Comparison of ENCODE assay signal across 8 cellular contexts in genomic region chr10:74825371-74826141, GRCh38.
DNase-seq lines count a peak whose midpoint lies in the region; ATAC-seq and TF ChIP-seq lines count a peak whose summit lies in the region.

No MANE protein-coding gene starts in this region.

- DNase-seq in activated T-cell treated with anti-CD3 and anti-CD28 coated beads for 1 hour (ENCODE audit: low read depth): peak; percentile 39
- DNase-seq in activated T-cell treated with anti-CD3 and anti-CD28 coated beads, Interleukin-2, amount 50 U/mL, for 1 hour: no peak
- peak; percentile 57 for DNase-seq in WERI-Rb-1
- DNase-seq in memory B cell (ENCODE audit: low spot score in 2 of 2): peak in 1 of 2 donors; percentile 70
- DNase-seq in stimulated activated effector memory CD8-positive, alpha-beta T cell treated with anti-CD3 and anti-CD28 coated beads, Interleukin-12 subunit alpha, Interleukin-12 subunit beta, amount 100 ng/mL, for 72 hours (ENCODE audit: low spot score in 2 of 2): peak; percentile 60 to 84

- H3K36me3 Mint-ChIP-seq in memory B cell: no peaks in the 10 kb centered on the region
- peaks cover 23% of the 10 kb centered on the region for H3K36me3 Mint-ChIP-seq in stimulated activated effector memory CD8-positive, alpha-beta T cell treated with anti-CD3 and anti-CD28 coated beads, Interleukin-12 subunit alpha, Interleukin-12 subunit beta, amount 100 ng/mL, for 72 hours

- H3K36me3 ChIP-seq in HUES6 (ENCODE audit: control insufficient read depth, insufficient read depth, low read length): no peaks in the 10 kb centered on the region
- peaks cover 3% of the 10 kb centered on the region; the same call in 1 of the 2 replicates for H3K36me3 ChIP-seq in WERI-Rb-1
- H3K36me3 ChIP-seq in duodenal mucosa (ENCODE audit: control insufficient read depth in 1 of 2, insufficient read depth in 2 of 2, low read length in 2 of 2): no peaks in the 10 kb centered on the region

- H3K4me1 ChIP-seq in HUES6 (ENCODE audit: control insufficient read depth, insufficient read depth, low read length) (peaks cover 11% of the 10 kb centered on the region), duodenal mucosa (ENCODE audit: control insufficient read depth in 1 of 2, insufficient read depth in 2 of 2, low read length in 2 of 2) (peaks cover 26% of the 10 kb centered on the region in 2 donors)

- H3K27me3 Mint-ChIP-seq in memory B cell: no peaks in the 10 kb centered on the region

- H3K4me1 Mint-ChIP-seq in memory B cell: peaks cover 22% of the 10 kb centered on the region
- peaks cover 46% of the 10 kb centered on the region for H3K4me1 Mint-ChIP-seq in stimulated activated effector memory CD8-positive, alpha-beta T cell treated with anti-CD3 and anti-CD28 coated beads, Interleukin-12 subunit alpha, Interleukin-12 subunit beta, amount 100 ng/mL, for 72 hours

- H3K27me3 ChIP-seq in HUES6 (ENCODE audit: control insufficient read depth, insufficient read depth, low read length): no peaks in the 10 kb centered on the region
- H3K27me3 ChIP-seq in WERI-Rb-1 (ENCODE audit: insufficient read depth, low read depth, severe bottlenecking): no peaks in the 10 kb centered on the region
- H3K27me3 ChIP-seq in duodenal mucosa (ENCODE audit: control insufficient read depth in 1 of 2, insufficient read depth in 2 of 2, low read length in 2 of 2): no peaks in the 10 kb centered on the region

- H3K4me3 ChIP-seq in HUES6 (ENCODE audit: low read depth, low read length): peak overlapping the region; percentile 99
- H3K4me3 ChIP-seq in WERI-Rb-1 (ENCODE audit: low read depth, low read length): peak overlapping the region; percentile 85
- peak overlapping the region; percentile 84 to 89 for H3K4me3 ChIP-seq in duodenal mucosa (ENCODE audit: low read depth in 1 of 2, low read length in 2 of 2)

- ATAC-seq in memory B cell (ENCODE audit: low read depth) (no peak), GM21576 (IDR thresholded peaks at IDR 0.05; ENCODE audit: unreplicated experiment) (no peak)
- ATAC-seq in stimulated activated effector memory CD8-positive, alpha-beta T cell treated with anti-CD3 and anti-CD28 coated beads, Interleukin-12 subunit alpha, Interleukin-12 subunit beta, amount 100 ng/mL, for 72 hours: peak; percentile 2

- peak overlapping the region; percentile 98 for H3K4me3 Mint-ChIP-seq in memory B cell
- H3K4me3 Mint-ChIP-seq in stimulated activated effector memory CD8-positive, alpha-beta T cell treated with anti-CD3 and anti-CD28 coated beads, Interleukin-12 subunit alpha, Interleukin-12 subunit beta, amount 100 ng/mL, for 72 hours: peak overlapping the region; percentile 86

- H3K27ac Mint-ChIP-seq in memory B cell: peak overlapping the region; percentile 92
- peak overlapping the region; percentile 96 for H3K27ac Mint-ChIP-seq in stimulated activated effector memory CD8-positive, alpha-beta T cell treated with anti-CD3 and anti-CD28 coated beads, Interleukin-12 subunit alpha, Interleukin-12 subunit beta, amount 100 ng/mL, for 72 hours

- TF ChIP-seq CTCF in WERI-Rb-1 (IDR thresholded peaks at IDR 0.05; ENCODE audit: low read depth, low read length): no peak

- H3K9me3 Mint-ChIP-seq in memory B cell: no peaks in the 10 kb centered on the region
- no peaks in the 10 kb centered on the region for H3K9me3 Mint-ChIP-seq in stimulated activated effector memory CD8-positive, alpha-beta T cell treated with anti-CD3 and anti-CD28 coated beads, Interleukin-12 subunit alpha, Interleukin-12 subunit beta, amount 100 ng/mL, for 72 hours

- peak overlapping the region; percentile 91 for H3K27ac ChIP-seq in HUES6 (ENCODE audit: low read depth, low read length)
- H3K27ac ChIP-seq in WERI-Rb-1: peak overlapping the region; percentile 77
- peak overlapping the region; percentile 75 for H3K27ac ChIP-seq in duodenal mucosa (ENCODE audit: low read depth, low read length)

- H3K9ac ChIP-seq in HUES6 (ENCODE audit: low read length) (peak overlapping the region; percentile 87), duodenal mucosa (ENCODE audit: low read depth in 1 of 2, low read length in 2 of 2) (peak overlapping the region; percentile 21 to 59)

- H3K9me3 ChIP-seq in HUES6 (ENCODE audit: control insufficient read depth, insufficient read depth, low read depth, low read length) (no peaks in the 10 kb centered on the region), WERI-Rb-1 (ENCODE audit: severe bottlenecking) (no peaks in the 10 kb centered on the region), duodenal mucosa (ENCODE audit: control insufficient read depth in 1 of 2, low read length in 2 of 2) (no peaks in the 10 kb centered on the region)
